1 cellular context compared by ENCODE assay signal in the genomic region with DNA sequence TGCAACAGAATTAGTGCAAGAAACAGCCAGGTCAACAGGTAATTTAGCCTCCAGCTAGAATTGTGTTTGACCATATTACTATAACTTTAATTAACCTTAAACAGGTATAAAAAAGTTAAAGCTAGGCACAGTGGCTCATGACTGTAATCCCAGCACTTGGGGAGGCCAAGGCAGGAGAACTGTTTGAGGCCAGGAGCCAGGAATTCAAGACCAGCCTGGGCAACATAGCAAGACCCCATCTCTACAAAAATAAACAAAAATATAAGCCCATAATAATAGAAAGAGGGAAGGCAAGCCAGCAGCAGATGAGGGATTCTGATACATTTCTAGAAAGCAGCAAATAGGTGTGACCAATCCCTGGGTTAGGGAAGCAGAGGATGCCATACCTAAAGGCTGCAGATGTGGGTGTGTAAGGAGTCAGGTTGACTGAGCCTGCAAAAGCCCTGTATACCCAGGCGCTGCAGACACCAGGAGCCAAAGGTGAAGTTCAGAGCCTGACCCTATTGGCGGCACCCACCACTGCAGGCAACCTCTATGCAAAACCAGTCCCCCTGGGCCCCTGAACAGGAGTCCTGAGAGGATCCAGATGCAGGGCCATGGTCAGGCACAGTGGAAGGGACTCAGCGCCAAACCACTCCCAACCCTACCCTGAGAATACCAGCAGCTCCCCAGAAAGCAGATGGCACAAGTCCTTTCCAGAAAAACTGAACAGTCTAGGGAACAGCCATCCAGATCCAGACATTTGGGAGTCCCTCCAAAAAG.
A peak's percentile ranks its signal among the peaks of the same experiment; 100 is the strongest.
TF ChIP-seq lines count a peak whose summit lies in the region.

No MANE protein-coding gene starts in this region.

TF ChIP-seq in K562, 482 proteins besides CTCF, POLR2A, EP300 and RAD21:
- no peak for TF ChIP-seq SMARCB1 (IDR thresholded peaks at IDR 0.05; ENCODE audit: insufficient read length, low read depth)
- peak; percentile 67 for TF ChIP-seq ZNF121 (CRISPR knock-in tag; conservative IDR thresholded peaks at IDR 0.05)
- 0 out of 2 replicates have a peak, but pooled peaks have one; percentile 29 for TF ChIP-seq POLR2AphosphoS2 (IDR thresholded peaks at IDR 0.05; ENCODE audit: low read length)
